ENCODE assay signal across 10 cellular contexts in genomic region chr12:70994217-70994788, GRCh38.
DNase-seq lines count a peak whose midpoint lies in the region; ATAC-seq and TF ChIP-seq lines count a peak whose summit lies in the region.
"Had no signal": no experiment of that assay in that cellular context is flagged by ENCODE, and none has a peak within 500 bp of the region (broad histone marks: within the 10 kb centered on the region; RNA-seq: fewer than 3 reads in every experiment).

No MANE protein-coding gene starts in this region.

- intact Hi-C loops in body of pancreas (cut with DNase I) = no loop called here
- intact Hi-C loops in stomach (cut with DNase I; ENCODE audit: low total_unique reads) = no loop called here

- no peak for TF ChIP-seq CTCF in body of pancreas (IDR thresholded peaks at IDR 0.05)
- no peak for TF ChIP-seq CTCF in right atrium auricular region (IDR thresholded peaks at IDR 0.05)
- TF ChIP-seq CTCF in stomach (IDR thresholded peaks at IDR 0.05) = no peak

- no peaks in the 10 kb centered on the region for H3K36me3 ChIP-seq in body of pancreas (replicated peaks in 1 of 2; ENCODE audit: insufficient read depth in 1 of 2, low read depth in 2 of 2)
- H3K36me3 ChIP-seq in right atrium auricular region = no peaks in the 10 kb centered on the region
- H3K36me3 ChIP-seq in stomach = no peaks in the 10 kb centered on the region

- WGBS in body of pancreas, 2 donors = 51 to 56% methylated on average over 5 of the region's 5 CpGs
- WGBS in stomach, 5 donors = 40 to 65% (median 49%) methylated on average over 5 of the region's 5 CpGs

- TF ChIP-seq EP300 in stomach (IDR thresholded peaks at IDR 0.05) = no peak

- H3K4me1 ChIP-seq in body of pancreas = no peaks in the 10 kb centered on the region
- no peaks in the 10 kb centered on the region for H3K4me1 ChIP-seq in right atrium auricular region
- peaks cover 0 to 5% (median 0%) of the 10 kb centered on the region in 4 donors for H3K4me1 ChIP-seq in stomach

- peak overlapping the region in 1 of 4 donors; percentile 32 for H3K27ac ChIP-seq in body of pancreas
- peak overlapping the region; percentile 35 to 75 for H3K27ac ChIP-seq in right atrium auricular region
- peak overlapping the region in 4 of 5 donors; percentile 36 to 69 (median 50) for H3K27ac ChIP-seq in stomach

- DNase-seq in HCEC 1CT (peak; percentile 84), body of pancreas (no peak), right atrium auricular region (ENCODE audit: low spot score) (no peak), stomach (no peak), Kasumi-1 (lab: John Stamatoyannopoulos, UW) (no peak)
- DNase-seq: NCI-H1417 had no signal

- H3K4me3 ChIP-seq in body of pancreas (no peak overlapping the region), right atrium auricular region (no peak overlapping the region), stomach (no peak overlapping the region)

- ATAC-seq in body of pancreas (peak; percentile 45), GM18873 (IDR thresholded peaks at IDR 0.05; ENCODE audit: low FRiP score, unreplicated experiment) (no peak), HG03469 (IDR thresholded peaks at IDR 0.05; ENCODE audit: unreplicated experiment) (no peak), GM19351 (IDR thresholded peaks at IDR 0.05; ENCODE audit: unreplicated experiment) (no peak)
- ATAC-seq: HCT116 had no signal

- TF ChIP-seq POLR2A in body of pancreas (IDR thresholded peaks at IDR 0.05) (no peak), stomach (IDR thresholded peaks at IDR 0.05) (no peak)

- no peaks in the 10 kb centered on the region for H3K9me3 ChIP-seq in body of pancreas
- H3K9me3 ChIP-seq in right atrium auricular region = no peaks in the 10 kb centered on the region
- no peaks in the 10 kb centered on the region for H3K9me3 ChIP-seq in stomach

- H3K27me3 ChIP-seq in body of pancreas (no peaks in the 10 kb centered on the region), right atrium auricular region (no peaks in the 10 kb centered on the region), stomach (no peaks in the 10 kb centered on the region)
